ENCODE assay signal across 10 cellular contexts in genomic region chr22:46971141-46971775, GRCh38.
DNase-seq lines count a peak whose midpoint lies in the region; ATAC-seq, FAIRE-seq and TF ChIP-seq lines count a peak whose summit lies in the region.
"Had no signal": no experiment of that assay in that cellular context is flagged by ENCODE, and none has a peak within 500 bp of the region (broad histone marks: within the 10 kb centered on the region; RNA-seq: fewer than 3 reads in every experiment).

No MANE protein-coding gene starts in this region.

- DNase-seq in NCI-H510A treated with DMSO at 0.1 percent for 48 hours (lab: John Stamatoyannopoulos, UW) (peak; percentile 53), NCI-H510A (lab: John Stamatoyannopoulos, UW) (no peak), fibroblast of lung (ENCODE audit: low read depth in 2 of 2) (peak; percentile 27 to 52), mesendoderm (peak; percentile 83), testis (peak; percentile 70), H54 (ENCODE audit: insufficient read length, low spot score) (no peak), NCI-H128 (lab: John Stamatoyannopoulos, UW; ENCODE audit: unreplicated experiment) (no peak)
- DNase-seq: ACHN had no signal

- H3K79me2 ChIP-seq in fibroblast of lung (ENCODE audit: control insufficient read depth, insufficient read depth, low read length), result no peaks in the 10 kb centered on the region
- H3K79me2 ChIP-seq in mesendoderm (ENCODE audit: control insufficient read depth, insufficient read depth, low read length), result no peaks in the 10 kb centered on the region

- no peak for ATAC-seq in HG03045 (IDR thresholded peaks at IDR 0.05; ENCODE audit: unreplicated experiment)

- no peak overlapping the region for H4K8ac ChIP-seq in mesendoderm (ENCODE audit: low read depth, low read length)

- TF ChIP-seq CTCF in fibroblast of lung (conservative IDR thresholded peaks at IDR 0.05 in 1 of 2, IDR thresholded peaks at IDR 0.05 in 1 of 2; ENCODE audit: low read depth in 1 of 2, low read length in 2 of 2), result no peak
- TF ChIP-seq CTCF in testis (IDR thresholded peaks at IDR 0.05), result no peak

- no peak overlapping the region for H3K4me2 ChIP-seq in fibroblast of lung (ENCODE audit: extremely low read depth, insufficient read depth, low read length)
- H3K4me2 ChIP-seq in mesendoderm (ENCODE audit: low read length), result no peak overlapping the region

- no peak overlapping the region for H3K27ac ChIP-seq in fibroblast of lung (ENCODE audit: insufficient read depth, low read length)
- H3K27ac ChIP-seq in mesendoderm (ENCODE audit: low read depth, low read length), result peak overlapping the region; percentile 20
- peak overlapping the region; percentile 50 to 69 for H3K27ac ChIP-seq in testis

- no peak overlapping the region for H3K4ac ChIP-seq in mesendoderm (ENCODE audit: low read depth, low read length)

- WGBS in mesendoderm (ENCODE audit: extremely low coverage, insufficient coverage, low lambda C conversion rate), result no CpG with 5 or more reads among the region's 16 CpGs
- 41 to 49% methylated on average over 16 of the region's 16 CpGs for WGBS in testis, 2 donors

- H3K18ac ChIP-seq in mesendoderm (ENCODE audit: low read length), result no peak overlapping the region

- H4K20me1 ChIP-seq in fibroblast of lung (ENCODE audit: control insufficient read depth, extremely low read depth, insufficient read depth, low read length), result no peaks in the 10 kb centered on the region

- intact Hi-C loops in testis (cut with DNase I; ENCODE audit: low total_unique reads), result no loop called here

- H3K4me1 ChIP-seq in fibroblast of lung (ENCODE audit: control insufficient read depth, extremely low read depth, insufficient read depth, low read length) (no peaks in the 10 kb centered on the region), mesendoderm (ENCODE audit: control insufficient read depth, low read depth, low read length) (peaks cover 9% of the 10 kb centered on the region), testis (peaks cover 16% of the 10 kb centered on the region)

- H3K79me1 ChIP-seq in mesendoderm (ENCODE audit: low read length), result no peaks in the 10 kb centered on the region

- TF ChIP-seq POLR2A in testis (IDR thresholded peaks at IDR 0.05) (no peak), H54 (IDR thresholded peaks at IDR 0.05; ENCODE audit: low read depth, low read length) (no peak)

- H2BK5ac ChIP-seq in mesendoderm (ENCODE audit: low read length), result peak overlapping the region; percentile 11

- FAIRE-seq in H54 (lab: Jason Lieb, UNC), result no peak
- FAIRE-seq: GM18507 had no signal

- H2BK15ac ChIP-seq in mesendoderm (replicated peaks; ENCODE audit: low read depth), result no peak overlapping the region

- H2AK5ac ChIP-seq in mesendoderm (ENCODE audit: low read length), result no peak overlapping the region

- no peak overlapping the region for H2BK120ac ChIP-seq in mesendoderm (ENCODE audit: low read depth, low read length)

- no peak overlapping the region for H2AFZ ChIP-seq in fibroblast of lung (ENCODE audit: low read length)

- no peaks in the 10 kb centered on the region for H3K9me3 ChIP-seq in fibroblast of lung (ENCODE audit: control insufficient read depth, insufficient read depth, low read depth, low read length)
- no peaks in the 10 kb centered on the region for H3K9me3 ChIP-seq in testis

- no peaks in the 10 kb centered on the region for H3K36me3 ChIP-seq in fibroblast of lung (ENCODE audit: control insufficient read depth, insufficient read depth, low read length)
- H3K36me3 ChIP-seq in mesendoderm (ENCODE audit: control insufficient read depth, insufficient read depth, low read length), result no peaks in the 10 kb centered on the region
- no peaks in the 10 kb centered on the region for H3K36me3 ChIP-seq in testis (ENCODE audit: low read depth, missing control alignments)

- H3K4me3 ChIP-seq in fibroblast of lung (replicated peaks in 1 of 4; ENCODE audit: control extremely low read depth in 1 of 4, insufficient read depth in 1 of 4, low read depth in 3 of 4, low read length in 4 of 4), result no peak overlapping the region
- no peak overlapping the region for H3K4me3 ChIP-seq in mesendoderm (ENCODE audit: low read length)
- H3K4me3 ChIP-seq in testis, result no peak overlapping the region

- no peak overlapping the region for H3K56ac ChIP-seq in mesendoderm (ENCODE audit: low read length)

- no peak overlapping the region for H3K23ac ChIP-seq in mesendoderm (ENCODE audit: low read length)

- H3K9ac ChIP-seq in fibroblast of lung (ENCODE audit: insufficient read depth, low read length) (no peak overlapping the region), mesendoderm (ENCODE audit: low read length) (no peak overlapping the region)

- no peaks in the 10 kb centered on the region for H3K27me3 ChIP-seq in fibroblast of lung (ENCODE audit: control insufficient read depth, insufficient read depth, low read length)
- no peaks in the 10 kb centered on the region for H3K27me3 ChIP-seq in mesendoderm (ENCODE audit: insufficient read depth, low read length, poor library complexity)
- no peaks in the 10 kb centered on the region for H3K27me3 ChIP-seq in testis

- no peak overlapping the region for H4K5ac ChIP-seq in mesendoderm (ENCODE audit: low read length)

Comparison
In these comparisons a context has a peak if more than half of its experiments do, and no peak if none do; other contexts are left out.
1. DNase-seq: peak in NCI-H510A treated with DMSO at 0.1 percent for 48 hours (single experiment), fibroblast of lung (2 of 2), mesendoderm (single experiment) and testis (single experiment); none in NCI-H510A (single experiment), H54 (single experiment) and NCI-H128 (single experiment).